In genomic region chr5:151825445-151825844, GRCh38 we compare ENCODE assay signal across 8 cellular contexts. TPM values are rescaled to one million over a fixed set of nuclear protein-coding genes. Genes with fewer than 3 reads are reported as not detected.
DNase-seq lines count a peak whose midpoint lies in the region; ATAC-seq, FAIRE-seq and TF ChIP-seq lines count a peak whose summit lies in the region.

No MANE protein-coding gene starts in this region.

- H3K4me3 ChIP-seq in BJ (ENCODE audit: low read depth, low read length): no peak overlapping the region

- peak; percentile 88 for FAIRE-seq in GM12892 (lab: Jason Lieb, UNC)

- no peaks in the 10 kb centered on the region for H3K9me3 Mint-ChIP-seq in activated CD8-positive, alpha-beta T cell treated with anti-CD3 and anti-CD28 coated beads for 36 hours
- no peaks in the 10 kb centered on the region for H3K9me3 Mint-ChIP-seq in glutamatergic neuron (ENCODE audit: unreplicated experiment)

- peaks cover 3% of the 10 kb centered on the region for H3K4me1 Mint-ChIP-seq in activated CD8-positive, alpha-beta T cell treated with anti-CD3 and anti-CD28 coated beads for 36 hours (ENCODE audit: low read depth)
- peaks cover 2% of the 10 kb centered on the region for H3K4me1 Mint-ChIP-seq in glutamatergic neuron (ENCODE audit: low read depth, unreplicated experiment)

- no peaks in the 10 kb centered on the region for H3K36me3 ChIP-seq in BJ (ENCODE audit: control insufficient read depth, insufficient read depth, low read length)

- POLR2A ChIA-PET in BJ (lab: Charles Lee): no interaction called here
- POLR2A ChIA-PET in activated CD8-positive, alpha-beta T cell treated with anti-CD3 and anti-CD28 coated beads for 36 hours (lab: Charles Lee): interaction anchor here (1.6 kb wide), 1 partner anchor 10 kb away, joined by 7 read pairs; no protein-coding TSS in a partner anchor

- H3K36me3 Mint-ChIP-seq in activated CD8-positive, alpha-beta T cell treated with anti-CD3 and anti-CD28 coated beads for 36 hours (ENCODE audit: low read depth): peaks cover 10% of the 10 kb centered on the region
- H3K36me3 Mint-ChIP-seq in glutamatergic neuron (ENCODE audit: unreplicated experiment): peaks cover 8% of the 10 kb centered on the region

- intact Hi-C loops in activated CD8-positive, alpha-beta T cell treated with anti-CD3 and anti-CD28 coated beads for 36 hours (cut with micrococcal nuclease): loop anchor here (2.0 to 5.0 kb wide), 2 partner anchors 317 to 522 kb away; no protein-coding TSS in a partner anchor

- H3K27me3 ChIP-seq in BJ (ENCODE audit: control insufficient read depth, insufficient read depth, low read length): no peaks in the 10 kb centered on the region

- H3K27me3 Mint-ChIP-seq in activated CD8-positive, alpha-beta T cell treated with anti-CD3 and anti-CD28 coated beads for 36 hours: no peaks in the 10 kb centered on the region
- no peaks in the 10 kb centered on the region for H3K27me3 Mint-ChIP-seq in glutamatergic neuron (ENCODE audit: unreplicated experiment)

- no peak overlapping the region for H3K4me3 Mint-ChIP-seq in activated CD8-positive, alpha-beta T cell treated with anti-CD3 and anti-CD28 coated beads for 36 hours
- H3K4me3 Mint-ChIP-seq in glutamatergic neuron (ENCODE audit: unreplicated experiment): no peak overlapping the region

- DNase-seq in BJ (ENCODE audit: low read depth): peak; percentile 13
- peak; percentile 13 for DNase-seq in GM12892 (ENCODE audit: insufficient read length)
- peak; percentile 53 for DNase-seq in NCI-H345 treated with DMSO at 0.1 percent for 48 hours (lab: John Stamatoyannopoulos, UW; ENCODE audit: unreplicated experiment)
- peak; percentile 46 for DNase-seq in activated CD8-positive, alpha-beta T cell treated with anti-CD3 and anti-CD28 coated beads for 36 hours
- peak; percentile 39 for DNase-seq in glutamatergic neuron
- peak; percentile 83 for DNase-seq in pons (ENCODE audit: low spot score)

- no peak overlapping the region for H3K27ac Mint-ChIP-seq in activated CD8-positive, alpha-beta T cell treated with anti-CD3 and anti-CD28 coated beads for 36 hours
- H3K27ac Mint-ChIP-seq in glutamatergic neuron (ENCODE audit: unreplicated experiment): no peak overlapping the region

- TF ChIP-seq POLR2A in GM12892 (IDR thresholded peaks at IDR 0.05; ENCODE audit: low read depth, low read length): no peak

- peak; percentile 50 for ATAC-seq in HG03025 (IDR thresholded peaks at IDR 0.05; ENCODE audit: low FRiP score, unreplicated experiment)
- peak; percentile 51 for ATAC-seq in activated CD8-positive, alpha-beta T cell treated with anti-CD3 and anti-CD28 coated beads for 36 hours
- ATAC-seq in HG03196 (IDR thresholded peaks at IDR 0.05; ENCODE audit: unreplicated experiment): no peak

- TF ChIP-seq CTCF in BJ (IDR thresholded peaks at IDR 0.05; ENCODE audit: insufficient read depth, low read depth, low read length) (peak; percentile 89), glutamatergic neuron (IDR thresholded peaks at IDR 0.05; ENCODE audit: partially characterized antibody, unreplicated experiment) (peak; percentile 94)
- peak; percentile 88 for TF ChIP-seq CTCF in activated CD8-positive, alpha-beta T cell treated with anti-CD3 and anti-CD28 coated beads for 36 hours (IDR thresholded peaks at IDR 0.05)

- CTCF ChIA-PET in BJ (lab: Yijun Ruan, JAX): interaction anchor here (0.6 to 12.6 kb wide), 21 partner anchors 9 to 689 kb away, joined by 3 to 203 read pairs (median 3); no protein-coding TSS in a partner anchor
- CTCF ChIA-PET in activated CD8-positive, alpha-beta T cell treated with anti-CD3 and anti-CD28 coated beads for 36 hours (lab: Charles Lee): interaction anchor here (0.6 to 4.1 kb wide), 30 partner anchors 9 to 689 kb away, joined by 3 to 112 read pairs (median 3); no protein-coding TSS in a partner anchor

RNA-seq across cellular contexts. Expression of gene G3BP1, which starts 53.7 kb away (rescaled TPM):
- polyA plus RNA-seq in BJ (2011; rRNA removed): 59.1 and 100 TPM in 2 replicates
- polyA minus RNA-seq in BJ (2011; rRNA and poly(A)+ RNA removed): 120 and 160 TPM in 2 replicates
- 110 TPM for polyA plus RNA-seq in GM12892 (2012; ENCODE audit: missing spikeins)
- total RNA-seq in activated CD8-positive, alpha-beta T cell treated with anti-CD3 and anti-CD28 coated beads for 36 hours: 100 to 1,000 TPM; 247 to 253 TPM
- total RNA-seq in glutamatergic neuron (ENCODE audit: unreplicated experiment): 127 TPM

Comparison
In these comparisons a context has a peak if more than half of its experiments do, and no peak if none do; other contexts are left out.
1. DNase-seq: peak in every context shown above with its lines; median percentile 83 in pons; 53 in NCI-H345 treated with DMSO at 0.1 percent for 48 hours; 46 in activated CD8-positive, alpha-beta T cell treated with anti-CD3 and anti-CD28 coated beads for 36 hours; 39 in glutamatergic neuron; 13 in BJ; 13 in GM12892.